Comparison of ENCODE assay signal across 39 cellular contexts in the genomic region with DNA sequence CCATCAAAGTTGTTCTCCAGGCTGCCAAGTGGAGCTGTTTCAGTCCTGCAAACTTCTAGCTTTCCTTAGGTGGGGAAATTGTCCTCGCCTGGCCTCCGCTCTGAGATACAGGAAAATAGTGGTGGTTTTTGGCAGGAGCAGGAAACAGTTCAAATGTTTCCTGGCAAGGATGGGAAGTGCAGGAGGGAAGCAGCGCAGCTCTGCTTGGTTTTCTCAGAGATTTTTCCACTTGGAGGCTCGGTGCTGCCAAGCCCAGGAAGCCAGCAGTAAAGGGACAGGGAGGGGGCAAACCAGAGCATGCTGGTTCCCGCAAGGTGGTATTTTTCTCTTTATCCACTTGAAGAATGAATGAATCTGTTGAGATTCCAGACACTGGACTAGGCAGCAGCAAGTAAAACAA. TPM values are rescaled to one million over a fixed set of nuclear protein-coding genes. Genes with fewer than 3 reads are reported as not detected.
"Had no signal": no experiment of that assay in that cellular context is flagged by ENCODE, and none has a peak within 500 bp of the region (broad histone marks: within the 10 kb centered on the region; RNA-seq: fewer than 3 reads in every experiment).

No MANE protein-coding gene starts in this region.

- H3K4me1 Mint-ChIP-seq: activated CD4-positive, alpha-beta T cell treated with anti-CD3 and anti-CD28 coated beads for 36 hours; activated CD4-positive, alpha-beta T cell treated with anti-CD3 and anti-CD28 coated beads, Interleukin-2, amount 10 ng/mL, durations not matched to agents 24 days and 14 days; activated naive CD8-positive, alpha-beta T cell treated with anti-CD3 and anti-CD28 coated beads for 36 hours; activated T-helper 17 cell treated with anti-CD3 and anti-CD28 coated beads, Interleukin-2, amount 50 U/mL, for 72 hours; central memory CD8-positive, alpha-beta T cell had no signal

- H3K4me3 Mint-ChIP-seq: activated CD4-positive, alpha-beta memory T cell treated with anti-CD3 and anti-CD28 coated beads for 36 hours; activated CD4-positive, alpha-beta T cell treated with anti-CD3 and anti-CD28 coated beads for 36 hours; activated CD4-positive, alpha-beta T cell treated with anti-CD3 and anti-CD28 coated beads, Interleukin-2, amount 10 ng/mL, durations not matched to agents 24 days and 14 days; activated CD8-positive, alpha-beta T cell treated with anti-CD3 and anti-CD28 coated beads for 36 hours; activated naive CD4-positive, alpha-beta T cell treated with anti-CD3 and anti-CD28 coated beads for 36 hours; activated naive CD8-positive, alpha-beta T cell treated with anti-CD3 and anti-CD28 coated beads for 36 hours; activated T-cell treated with anti-CD3 and anti-CD28 coated beads, Interleukin-2, amount 50 U/mL, for 4 hours; activated T-cell treated with anti-CD3 and anti-CD28 coated beads, Interleukin-2, amount 50 U/mL, for 72 hours; activated T-helper 1 cell treated with anti-CD3 and anti-CD28 coated beads, Interleukin-12 subunit alpha, Interleukin-12 subunit beta, Interleukin-2, Interleukin-4 antibody, amounts not matched to agents 30 ng/mL and 10 ng/mL and 1 ng/mL, durations not matched to agents 14 hours and 24 hours and 36 hours; activated T-helper 17 cell treated with anti-CD3 and anti-CD28 coated beads, Interleukin-2, amount 50 U/mL, for 72 hours; central memory CD8-positive, alpha-beta T cell; T-helper 1 cell treated with Interleukin-12 subunit alpha and Interleukin-12 subunit beta and Interleukin-4 antibody, amounts not matched to agents 30 μg/mL and 1 μg/mL, for 36 hours; T-helper 2 cell treated with Interferon-gamma antibody and Interleukin-4, amounts not matched to agents 5 μg/mL and 100 μg/mL, for 36 hours; WTC11 had no signal

- H3K36me3 ChIP-seq: adrenal gland, brain microvascular endothelial cell, breast epithelium, WERI-Rb-1 had no signal

- H3K9me3 Mint-ChIP-seq: activated CD4-positive, alpha-beta memory T cell treated with anti-CD3 and anti-CD28 coated beads for 36 hours; activated CD4-positive, alpha-beta T cell treated with anti-CD3 and anti-CD28 coated beads, Interleukin-2, amount 10 ng/mL, durations not matched to agents 24 days and 14 days; activated CD8-positive, alpha-beta T cell treated with anti-CD3 and anti-CD28 coated beads for 36 hours; activated naive CD4-positive, alpha-beta T cell treated with anti-CD3 and anti-CD28 coated beads for 36 hours; activated naive CD4-positive, alpha-beta T cell treated with anti-CD3 and anti-CD28 coated beads, Interleukin-2, amount 50 U/mL, for 72 hours; activated naive CD8-positive, alpha-beta T cell treated with anti-CD3 and anti-CD28 coated beads for 36 hours; activated T-cell treated with anti-CD3 and anti-CD28 coated beads, Interleukin-2, amount 50 U/mL, for 4 hours; activated T-cell treated with anti-CD3 and anti-CD28 coated beads, Interleukin-2, amount 50 U/mL, for 72 hours; activated T-helper 1 cell treated with anti-CD3 and anti-CD28 coated beads, Interleukin-12 subunit alpha, Interleukin-12 subunit beta, Interleukin-2, Interleukin-4 antibody, amounts not matched to agents 30 ng/mL and 10 ng/mL and 1 ng/mL, durations not matched to agents 14 hours and 24 hours and 36 hours; activated T-helper 17 cell treated with anti-CD3 and anti-CD28 coated beads, Interleukin-2, amount 50 U/mL, for 72 hours; central memory CD8-positive, alpha-beta T cell; T-helper 1 cell treated with Interleukin-12 subunit alpha and Interleukin-12 subunit beta and Interleukin-4 antibody, amounts not matched to agents 30 μg/mL and 1 μg/mL, for 36 hours; T-helper 2 cell treated with Interferon-gamma antibody and Interleukin-4, amounts not matched to agents 5 μg/mL and 100 μg/mL, for 36 hours; WTC11 had no signal

- H3K27ac ChIP-seq: adrenal gland, body of pancreas, brain microvascular endothelial cell, breast epithelium, WERI-Rb-1 had no signal

- ATAC-seq: activated CD4-positive, alpha-beta T cell treated with anti-CD3 and anti-CD28 coated beads for 36 hours; activated CD4-positive, CD25-positive, alpha-beta regulatory T cell treated with anti-CD3 and anti-CD28 coated beads, Interleukin-2, amount 50 U/mL, for 24 hours; activated CD8-positive, alpha-beta T cell treated with anti-CD3 and anti-CD28 coated beads for 36 hours; activated naive CD4-positive, alpha-beta T cell treated with anti-CD3 and anti-CD28 coated beads, Interleukin-2, amount 50 U/mL, for 72 hours; activated T-cell treated with anti-CD3 and anti-CD28 coated beads, Interleukin-2, amount 50 U/mL, for 4 hours; activated T-cell treated with anti-CD3 and anti-CD28 coated beads, Interleukin-2, amount 50 U/mL, for 72 hours; activated T-helper 17 cell treated with anti-CD3 and anti-CD28 coated beads, Interleukin-2, amount 50 U/mL, for 72 hours; body of pancreas; WTC11 had no signal

- DNase-seq: activated CD4-positive, alpha-beta memory T cell treated with anti-CD3 and anti-CD28 coated beads for 36 hours; activated CD4-positive, alpha-beta T cell treated with anti-CD3 and anti-CD28 coated beads for 1 hour; activated CD4-positive, alpha-beta T cell treated with anti-CD3 and anti-CD28 coated beads for 36 hours; activated CD4-positive, alpha-beta T cell treated with anti-CD3 and anti-CD28 coated beads, Interleukin-2, amount 10 ng/mL, durations not matched to agents 24 days and 14 days; activated CD4-positive, alpha-beta T cell treated with anti-CD3 and anti-CD28 coated beads, Interleukin-2, amount 50 U/mL, for 1 hour; activated CD4-positive, alpha-beta T cell treated with anti-CD3 and anti-CD28 coated beads, Interleukin-2, amount 50 U/mL, for 4 hours; activated CD4-positive, CD25-positive, alpha-beta regulatory T cell; activated CD8-positive, alpha-beta memory T cell treated with anti-CD3 and anti-CD28 coated beads, Interleukin-2, amount 50 U/mL, for 4 hours; activated CD8-positive, alpha-beta T cell treated with anti-CD3 and anti-CD28 coated beads for 36 hours; activated effector memory CD4-positive, alpha-beta T cell treated with anti-CD3 and anti-CD28 coated beads, Interleukin-2, amount 50 U/mL, for 16 hours; activated gamma-delta T cell treated with Interleukin-2 at 50 U/mL for 16 hours; activated naive CD4-positive, alpha-beta T cell; activated naive CD4-positive, alpha-beta T cell treated with anti-CD3 and anti-CD28 coated beads for 36 hours; activated naive CD4-positive, alpha-beta T cell treated with anti-CD3 and anti-CD28 coated beads, Interleukin-2, amount 50 U/mL, for 16 hours; activated naive CD8-positive, alpha-beta T cell treated with anti-CD3 and anti-CD28 coated beads for 36 hours; activated T-cell treated with anti-CD3 and anti-CD28 coated beads for 4 hours; activated T-cell treated with anti-CD3 and anti-CD28 coated beads, Interleukin-2, amount 50 U/mL, for 1 hour; activated T-cell treated with anti-CD3 and anti-CD28 coated beads, Interleukin-2, amount 50 U/mL, for 4 hours; activated T-cell treated with anti-CD3 and anti-CD28 coated beads, Interleukin-2, amount 50 U/mL, for 72 hours; adrenal gland; amniotic stem cell; body of pancreas; brain microvascular endothelial cell; SW 1271; T-helper 1 cell; T-helper 2 cell; T-helper 9 cell; WERI-Rb-1 had no signal

- H3K27me3 ChIP-seq: adrenal gland, body of pancreas, brain microvascular endothelial cell, breast epithelium had no signal

- H3K4me1 ChIP-seq: adrenal gland, body of pancreas, breast epithelium had no signal

- H3K36me3 Mint-ChIP-seq: activated CD4-positive, alpha-beta memory T cell treated with anti-CD3 and anti-CD28 coated beads for 36 hours; activated naive CD4-positive, alpha-beta T cell treated with anti-CD3 and anti-CD28 coated beads, Interleukin-2, amount 50 U/mL, for 72 hours; activated naive CD8-positive, alpha-beta T cell treated with anti-CD3 and anti-CD28 coated beads for 36 hours; WTC11 had no signal

- H3K4me3 ChIP-seq: adrenal gland, body of pancreas, breast epithelium had no signal

- H3K27ac Mint-ChIP-seq: activated CD4-positive, alpha-beta memory T cell treated with anti-CD3 and anti-CD28 coated beads for 36 hours; activated CD4-positive, alpha-beta T cell treated with anti-CD3 and anti-CD28 coated beads for 36 hours; activated CD4-positive, alpha-beta T cell treated with anti-CD3 and anti-CD28 coated beads, Interleukin-2, amount 10 ng/mL, durations not matched to agents 24 days and 14 days; activated CD8-positive, alpha-beta T cell treated with anti-CD3 and anti-CD28 coated beads for 36 hours; activated naive CD4-positive, alpha-beta T cell treated with anti-CD3 and anti-CD28 coated beads for 36 hours; activated naive CD4-positive, alpha-beta T cell treated with anti-CD3 and anti-CD28 coated beads, Interleukin-2, amount 50 U/mL, for 72 hours; activated naive CD8-positive, alpha-beta T cell treated with anti-CD3 and anti-CD28 coated beads for 36 hours; activated T-cell treated with anti-CD3 and anti-CD28 coated beads, Interleukin-2, amount 50 U/mL, for 72 hours; activated T-helper 1 cell treated with anti-CD3 and anti-CD28 coated beads, Interleukin-12 subunit alpha, Interleukin-12 subunit beta, Interleukin-2, Interleukin-4 antibody, amounts not matched to agents 30 ng/mL and 10 ng/mL and 1 ng/mL, durations not matched to agents 14 hours and 24 hours and 36 hours; T-helper 1 cell treated with Interleukin-12 subunit alpha and Interleukin-12 subunit beta and Interleukin-4 antibody, amounts not matched to agents 30 μg/mL and 1 μg/mL, for 36 hours; T-helper 2 cell treated with Interferon-gamma antibody and Interleukin-4, amounts not matched to agents 5 μg/mL and 100 μg/mL, for 36 hours had no signal

- H3K9me3 ChIP-seq: adrenal gland, body of pancreas, breast epithelium had no signal

RNA-seq across cellular contexts. Expression of a gene that starts 57.0 kb away (rescaled TPM):
- total RNA-seq: activated CD4-positive, alpha-beta memory T cell treated with anti-CD3 and anti-CD28 coated beads for 36 hours; activated CD4-positive, alpha-beta T cell treated with anti-CD3 and anti-CD28 coated beads for 36 hours; activated CD4-positive, alpha-beta T cell treated with anti-CD3 and anti-CD28 coated beads, Interleukin-2, amount 10 ng/mL, durations not matched to agents 24 days and 14 days; activated CD8-positive, alpha-beta memory T cell treated with anti-CD3 and anti-CD28 coated beads for 36 hours; activated CD8-positive, alpha-beta T cell treated with anti-CD3 and anti-CD28 coated beads for 36 hours; activated naive CD4-positive, alpha-beta T cell treated with anti-CD3 and anti-CD28 coated beads for 36 hours; activated naive CD4-positive, alpha-beta T cell treated with anti-CD3 and anti-CD28 coated beads, Interleukin-2, amount 50 U/mL, for 72 hours; activated naive CD8-positive, alpha-beta T cell treated with anti-CD3 and anti-CD28 coated beads for 36 hours; activated T-cell treated with anti-CD3 and anti-CD28 coated beads, Interleukin-2, amount 50 U/mL, for 4 hours; activated T-cell treated with anti-CD3 and anti-CD28 coated beads, Interleukin-2, amount 50 U/mL, for 72 hours; activated T-helper 1 cell treated with anti-CD3 and anti-CD28 coated beads, Interleukin-12 subunit alpha, Interleukin-12 subunit beta, Interleukin-2, Interleukin-4 antibody, amounts not matched to agents 30 ng/mL and 10 ng/mL and 1 ng/mL, durations not matched to agents 14 hours and 24 hours and 36 hours; activated T-helper 17 cell treated with anti-CD3 and anti-CD28 coated beads, Interleukin-2, amount 50 U/mL, for 72 hours; aorta; body of pancreas; breast epithelium had no signal
- polyA plus RNA-seq: aorta had no signal
